Comparison of ENCODE assay signal across 14 cellular contexts in the genomic region with DNA sequence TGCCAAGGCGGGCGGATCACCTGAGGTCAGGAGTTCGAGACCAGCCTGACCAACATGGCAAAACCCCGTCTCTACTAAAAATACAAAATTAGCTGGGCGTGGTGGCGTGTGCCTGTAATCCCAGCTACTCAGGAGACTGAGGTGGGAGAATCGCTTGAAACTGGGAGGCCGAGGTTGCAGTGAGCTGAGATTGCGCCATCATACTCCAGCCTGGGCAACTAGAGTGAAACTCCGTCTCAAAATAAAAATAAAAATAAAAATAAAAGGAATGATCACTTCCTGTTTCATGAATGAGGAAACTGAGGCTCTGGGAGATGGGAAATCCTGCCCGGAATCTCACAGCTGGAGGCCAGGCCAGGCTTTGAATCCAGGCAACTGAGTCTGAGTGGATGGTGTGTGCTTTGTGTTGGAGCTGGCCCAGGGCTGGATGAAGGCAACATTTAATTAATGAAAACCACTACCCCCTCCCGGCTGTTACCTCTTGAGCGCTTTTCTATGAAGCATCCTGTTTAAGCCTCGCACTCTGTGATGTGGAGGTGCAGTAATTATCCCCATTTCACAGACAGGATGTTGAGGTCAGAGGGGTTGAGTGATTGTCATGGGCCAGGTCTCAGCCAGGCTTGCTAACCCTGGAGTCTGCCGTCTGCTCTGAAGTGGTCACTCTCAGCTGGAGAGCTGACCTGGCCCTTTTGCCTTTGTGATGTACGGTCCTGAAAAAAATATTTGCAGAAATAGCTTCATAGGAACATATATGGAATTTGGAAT. TPM values are rescaled to one million over a fixed set of nuclear protein-coding genes. Genes with fewer than 3 reads are reported as not detected.
DNase-seq lines count a peak whose midpoint lies in the region; ATAC-seq and TF ChIP-seq lines count a peak whose summit lies in the region.
"Had no signal": no experiment of that assay in that cellular context is flagged by ENCODE, and none has a peak within 500 bp of the region (broad histone marks: within the 10 kb centered on the region; RNA-seq: fewer than 3 reads in every experiment).

No MANE protein-coding gene starts in this region.

- no peak overlapping the region for H3K4me2 ChIP-seq in osteoblast (ENCODE audit: insufficient read depth, low read length)

- H3K27me3 ChIP-seq in osteoblast (ENCODE audit: insufficient read depth, low read length) (no peaks in the 10 kb centered on the region), spleen (replicated peaks in 1 of 7) (no peaks in the 10 kb centered on the region)
- H3K27me3 ChIP-seq: SJSA1 had no signal

- no peak overlapping the region for H2AFZ ChIP-seq in osteoblast (ENCODE audit: low read length)

- no peaks in the 10 kb centered on the region for H3K27me3 Mint-ChIP-seq in activated CD4-positive, alpha-beta T cell treated with anti-CD3 and anti-CD28 coated beads for 36 hours
- H3K27me3 Mint-ChIP-seq in activated T-helper 2 cell treated with anti-CD3 and anti-CD28 coated beads, Interferon-gamma antibody, Interleukin-2, Interleukin-4, amounts not matched to agents 10 μg/mL and 5 μg/mL and 100 μg/mL, durations not matched to agents 14 hours and 24 hours and 36 hours (ENCODE audit: low read depth) = no peaks in the 10 kb centered on the region
- H3K27me3 Mint-ChIP-seq: brain had no signal

- peak; percentile 77 for ATAC-seq in activated CD4-positive, alpha-beta T cell treated with anti-CD3 and anti-CD28 coated beads for 36 hours

- H3K4me1 ChIP-seq in HEK293 (ENCODE audit: control insufficient read depth, insufficient read depth, low read length) (0 out of 2 replicates have a peak, but pooled peaks cover 3% of the 10 kb centered on the region), osteoblast (ENCODE audit: insufficient read depth, low read length) (peaks cover 41% of the 10 kb centered on the region), spleen (peaks cover 4 to 49% (median 18%) of the 10 kb centered on the region in 6 donors)

- H3K9me3 Mint-ChIP-seq in activated CD4-positive, alpha-beta T cell treated with anti-CD3 and anti-CD28 coated beads for 36 hours (ENCODE audit: low read depth) = no peaks in the 10 kb centered on the region
- no peaks in the 10 kb centered on the region for H3K9me3 Mint-ChIP-seq in activated T-helper 2 cell treated with anti-CD3 and anti-CD28 coated beads, Interferon-gamma antibody, Interleukin-2, Interleukin-4, amounts not matched to agents 10 μg/mL and 5 μg/mL and 100 μg/mL, durations not matched to agents 14 hours and 24 hours and 36 hours

- H3K4me1 Mint-ChIP-seq in activated CD4-positive, alpha-beta T cell treated with anti-CD3 and anti-CD28 coated beads for 36 hours = peaks cover 39% of the 10 kb centered on the region
- H3K4me1 Mint-ChIP-seq in activated T-helper 2 cell treated with anti-CD3 and anti-CD28 coated beads, Interferon-gamma antibody, Interleukin-2, Interleukin-4, amounts not matched to agents 10 μg/mL and 5 μg/mL and 100 μg/mL, durations not matched to agents 14 hours and 24 hours and 36 hours (ENCODE audit: low read depth) = peaks cover 42% of the 10 kb centered on the region

- no peak overlapping the region for H3K27ac ChIP-seq in HEK293 (ENCODE audit: extremely low read depth, low read depth, low read length)
- H3K27ac ChIP-seq in osteoblast (ENCODE audit: low read depth, low read length) = no peak overlapping the region
- H3K27ac ChIP-seq in spleen = no peak overlapping the region
- H3K27ac ChIP-seq: HL-60, SJSA1 had no signal

- H3K27ac Mint-ChIP-seq in activated CD4-positive, alpha-beta T cell treated with anti-CD3 and anti-CD28 coated beads for 36 hours = no peak overlapping the region
- H3K27ac Mint-ChIP-seq in activated T-helper 2 cell treated with anti-CD3 and anti-CD28 coated beads, Interferon-gamma antibody, Interleukin-2, Interleukin-4, amounts not matched to agents 10 μg/mL and 5 μg/mL and 100 μg/mL, durations not matched to agents 14 hours and 24 hours and 36 hours = no peak overlapping the region

- intact Hi-C loops in activated CD4-positive, alpha-beta T cell treated with anti-CD3 and anti-CD28 coated beads for 36 hours (cut with DNase I, micrococcal nuclease) = no loop called here
- intact Hi-C loops in activated T-helper 2 cell treated with anti-CD3 and anti-CD28 coated beads, Interferon-gamma antibody, Interleukin-2, Interleukin-4, amounts not matched to agents 10 μg/mL and 5 μg/mL and 100 μg/mL, durations not matched to agents 14 hours and 24 hours and 36 hours (cut with micrococcal nuclease) = no loop called here
- intact Hi-C loops in spleen (cut with DNase I; ENCODE audit: low total_unique reads) = no loop called here

- H4K20me1 ChIP-seq in osteoblast (ENCODE audit: insufficient read depth, low read length) = peaks cover 5% of the 10 kb centered on the region

- CTCF ChIA-PET in activated CD4-positive, alpha-beta T cell treated with anti-CD3 and anti-CD28 coated beads for 36 hours (lab: Charles Lee) = interaction anchor here (0.6 to 1.6 kb wide), 3 partner anchors 9 to 592 kb away, joined by 3 to 6 read pairs (median 3); no protein-coding TSS in a partner anchor
- CTCF ChIA-PET in HEK293 (lab: Yijun Ruan, JAX) = no interaction called here

- 72 to 82% (median 75%) methylated on average over 15 to 16 of the region's 16 CpGs for WGBS in spleen, 5 donors

- TF ChIP-seq POLR2A in spleen (IDR thresholded peaks at IDR 0.05) = no peak

- H3K9me3 ChIP-seq in HEK293 (ENCODE audit: control insufficient read depth, insufficient read depth, low read depth, low read length) (no peaks in the 10 kb centered on the region), osteoblast (ENCODE audit: low read depth, low read length) (no peaks in the 10 kb centered on the region), spleen (no peaks in the 10 kb centered on the region)
- H3K9me3 ChIP-seq: SJSA1, thoracic aorta had no signal

- no peaks in the 10 kb centered on the region for H3K36me3 Mint-ChIP-seq in activated CD4-positive, alpha-beta T cell treated with anti-CD3 and anti-CD28 coated beads for 36 hours (ENCODE audit: low read depth)
- no peaks in the 10 kb centered on the region for H3K36me3 Mint-ChIP-seq in activated T-helper 2 cell treated with anti-CD3 and anti-CD28 coated beads, Interferon-gamma antibody, Interleukin-2, Interleukin-4, amounts not matched to agents 10 μg/mL and 5 μg/mL and 100 μg/mL, durations not matched to agents 14 hours and 24 hours and 36 hours (ENCODE audit: low read depth)

- POLR2A ChIA-PET in activated CD4-positive, alpha-beta T cell treated with anti-CD3 and anti-CD28 coated beads for 36 hours (lab: Charles Lee) = no interaction called here
- POLR2A ChIA-PET in HEK293 (lab: Yijun Ruan, JAX) = no interaction called here

- peak; percentile 22 for DNase-seq in activated CD4-positive, alpha-beta T cell treated with anti-CD3 and anti-CD28 coated beads for 36 hours
- no peak for DNase-seq in activated CD4-positive, alpha-beta T cell treated with anti-CD3 and anti-CD28 coated beads, Interleukin-2, amount 50 U/mL, for 48 hours
- DNase-seq in activated T-helper 2 cell treated with anti-CD3 and anti-CD28 coated beads, Interferon-gamma antibody, Interleukin-2, Interleukin-4, amounts not matched to agents 10 μg/mL and 5 μg/mL and 100 μg/mL, durations not matched to agents 14 hours and 24 hours and 36 hours (ENCODE audit: low spot score) = peak; percentile 37
- peak; percentile 19 for DNase-seq in osteoblast (ENCODE audit: insufficient read length, low spot score, missing footprints)
- DNase-seq in COLO829 (ENCODE audit: low spot score) = no peak
- no peak for DNase-seq in spleen
- DNase-seq in GM10266 (ENCODE audit: extremely low spot score) = no peak
- DNase-seq: hypothalamus, NCI-H524 treated with DMSO at 0.1 percent for 48 hours had no signal

- H3K79me2 ChIP-seq in osteoblast (ENCODE audit: insufficient read depth, low read length) = peaks cover 7% of the 10 kb centered on the region

- no peak for TF ChIP-seq CTCF in HEK293 (tag by site-specific recombination; IDR thresholded peaks at IDR 0.05)
- no peak for TF ChIP-seq CTCF in osteoblast (IDR thresholded peaks at IDR 0.05; ENCODE audit: extremely low read depth, low read depth, low read length)
- no peak for TF ChIP-seq CTCF in spleen (IDR thresholded peaks at IDR 0.05 in 8 of 11, conservative IDR thresholded peaks at IDR 0.05 in 3 of 11)
- TF ChIP-seq CTCF in GM10266 (IDR thresholded peaks at IDR 0.05; ENCODE audit: control insufficient read depth, insufficient read depth, low read depth, missing control alignments) = no peak

- H3K36me3 ChIP-seq in HEK293 (ENCODE audit: control insufficient read depth in 2 of 2, insufficient read depth in 1 of 2, low read length in 2 of 2) = no peaks in the 10 kb centered on the region; a peak in 1 of 3 replicates
- H3K36me3 ChIP-seq in osteoblast (ENCODE audit: insufficient read depth, low read length) = no peaks in the 10 kb centered on the region
- H3K36me3 ChIP-seq in spleen = no peaks in the 10 kb centered on the region
- H3K36me3 ChIP-seq: SJSA1, thoracic aorta had no signal

- H3K4me3 ChIP-seq in HEK293 (ENCODE audit: low read depth, low read length) (no peak overlapping the region), osteoblast (ENCODE audit: insufficient read depth, low read length) (no peak overlapping the region), spleen (no peak overlapping the region)
- H3K4me3 ChIP-seq: SJSA1 had no signal

- no peak overlapping the region for H3K4me3 Mint-ChIP-seq in activated CD4-positive, alpha-beta T cell treated with anti-CD3 and anti-CD28 coated beads for 36 hours
- no peak overlapping the region for H3K4me3 Mint-ChIP-seq in activated T-helper 2 cell treated with anti-CD3 and anti-CD28 coated beads, Interferon-gamma antibody, Interleukin-2, Interleukin-4, amounts not matched to agents 10 μg/mL and 5 μg/mL and 100 μg/mL, durations not matched to agents 14 hours and 24 hours and 36 hours (ENCODE audit: low read depth)
- H3K4me3 Mint-ChIP-seq: brain had no signal

TF ChIP-seq in HEK293, 187 proteins besides CTCF, POLR2A, EP300 and RAD21:
- no peak for TF ChIP-seq RBAK (tag by site-specific recombination; IDR thresholded peaks at IDR 0.05)
- TF ChIP-seq ZNF341 (tag by site-specific recombination; IDR thresholded peaks at IDR 0.05; ENCODE audit: low read depth) = 0 out of 2 replicates have a peak, but pooled peaks have one; percentile 15

RNA-seq across cellular contexts. Expression of a gene that starts 27.8 kb away (rescaled TPM):
- total RNA-seq in activated CD4-positive, alpha-beta T cell treated with anti-CD3 and anti-CD28 coated beads for 36 hours = 10 to 100 TPM; 11.7 to 13.6 TPM
- total RNA-seq in activated T-helper 2 cell treated with anti-CD3 and anti-CD28 coated beads, Interferon-gamma antibody, Interleukin-2, Interleukin-4, amounts not matched to agents 10 μg/mL and 5 μg/mL and 100 μg/mL, durations not matched to agents 14 hours and 24 hours and 36 hours = 9.4 and 11.1 TPM in 2 replicates
- 16.3 and 18.6 TPM in 2 replicates for total RNA-seq in osteoblast
- 10 to 100 TPM; 11.6 to 21.8 (median 17.8) TPM for total RNA-seq in spleen
- polyA plus RNA-seq in spleen = 1 to 10 TPM; 3.9 to 7.2 (median 5.6) TPM

Comparison
In these comparisons a context has a peak if more than half of its experiments do, and no peak if none do; other contexts are left out.
1. DNase-seq: peak in activated CD4-positive, alpha-beta T cell treated with anti-CD3 and anti-CD28 coated beads for 36 hours (single experiment), activated T-helper 2 cell treated with anti-CD3 and anti-CD28 coated beads, Interferon-gamma antibody, Interleukin-2, Interleukin-4, amounts not matched to agents 10 μg/mL and 5 μg/mL and 100 μg/mL, durations not matched to agents 14 hours and 24 hours and 36 hours (single experiment) and osteoblast (single experiment); none in activated CD4-positive, alpha-beta T cell treated with anti-CD3 and anti-CD28 coated beads, Interleukin-2, amount 50 U/mL, for 48 hours (0 of 2), COLO829 (single experiment), spleen (single experiment) and GM10266 (single experiment).